Comparison of ENCODE assay signal across 1 cellular context in the genomic region with DNA sequence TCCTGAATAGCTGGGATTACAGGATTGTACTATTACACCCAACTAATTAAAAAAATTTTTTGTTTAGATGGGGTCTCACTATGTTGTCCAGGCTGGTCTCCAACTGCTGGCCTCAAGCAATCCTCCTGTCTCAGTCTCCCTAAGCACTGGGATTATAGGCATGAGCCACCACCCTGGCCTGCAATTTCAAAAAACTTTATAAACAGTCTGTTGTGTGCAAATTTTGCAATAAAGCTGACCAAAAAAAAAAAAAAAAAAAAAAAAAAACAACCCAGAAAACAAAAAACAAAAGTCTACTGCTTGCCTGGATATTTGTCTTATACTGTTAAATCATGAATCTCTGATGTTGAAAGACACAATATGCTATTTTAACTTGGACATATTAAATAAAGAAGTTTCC.
TF ChIP-seq lines count a peak whose summit lies in the region.

No MANE protein-coding gene starts in this region.

TF ChIP-seq in GM23338, 12 proteins besides CTCF, POLR2A, EP300 and RAD21:
- no peak for TF ChIP-seq EZH2 (IDR thresholded peaks at IDR 0.05; ENCODE audit: low read depth, unreplicated experiment)
- TF ChIP-seq ZNF331 (CRISPR knock-in tag; IDR thresholded peaks at IDR 0.05; ENCODE audit: low read depth), result no peak
- TF ChIP-seq, protein P1, sequence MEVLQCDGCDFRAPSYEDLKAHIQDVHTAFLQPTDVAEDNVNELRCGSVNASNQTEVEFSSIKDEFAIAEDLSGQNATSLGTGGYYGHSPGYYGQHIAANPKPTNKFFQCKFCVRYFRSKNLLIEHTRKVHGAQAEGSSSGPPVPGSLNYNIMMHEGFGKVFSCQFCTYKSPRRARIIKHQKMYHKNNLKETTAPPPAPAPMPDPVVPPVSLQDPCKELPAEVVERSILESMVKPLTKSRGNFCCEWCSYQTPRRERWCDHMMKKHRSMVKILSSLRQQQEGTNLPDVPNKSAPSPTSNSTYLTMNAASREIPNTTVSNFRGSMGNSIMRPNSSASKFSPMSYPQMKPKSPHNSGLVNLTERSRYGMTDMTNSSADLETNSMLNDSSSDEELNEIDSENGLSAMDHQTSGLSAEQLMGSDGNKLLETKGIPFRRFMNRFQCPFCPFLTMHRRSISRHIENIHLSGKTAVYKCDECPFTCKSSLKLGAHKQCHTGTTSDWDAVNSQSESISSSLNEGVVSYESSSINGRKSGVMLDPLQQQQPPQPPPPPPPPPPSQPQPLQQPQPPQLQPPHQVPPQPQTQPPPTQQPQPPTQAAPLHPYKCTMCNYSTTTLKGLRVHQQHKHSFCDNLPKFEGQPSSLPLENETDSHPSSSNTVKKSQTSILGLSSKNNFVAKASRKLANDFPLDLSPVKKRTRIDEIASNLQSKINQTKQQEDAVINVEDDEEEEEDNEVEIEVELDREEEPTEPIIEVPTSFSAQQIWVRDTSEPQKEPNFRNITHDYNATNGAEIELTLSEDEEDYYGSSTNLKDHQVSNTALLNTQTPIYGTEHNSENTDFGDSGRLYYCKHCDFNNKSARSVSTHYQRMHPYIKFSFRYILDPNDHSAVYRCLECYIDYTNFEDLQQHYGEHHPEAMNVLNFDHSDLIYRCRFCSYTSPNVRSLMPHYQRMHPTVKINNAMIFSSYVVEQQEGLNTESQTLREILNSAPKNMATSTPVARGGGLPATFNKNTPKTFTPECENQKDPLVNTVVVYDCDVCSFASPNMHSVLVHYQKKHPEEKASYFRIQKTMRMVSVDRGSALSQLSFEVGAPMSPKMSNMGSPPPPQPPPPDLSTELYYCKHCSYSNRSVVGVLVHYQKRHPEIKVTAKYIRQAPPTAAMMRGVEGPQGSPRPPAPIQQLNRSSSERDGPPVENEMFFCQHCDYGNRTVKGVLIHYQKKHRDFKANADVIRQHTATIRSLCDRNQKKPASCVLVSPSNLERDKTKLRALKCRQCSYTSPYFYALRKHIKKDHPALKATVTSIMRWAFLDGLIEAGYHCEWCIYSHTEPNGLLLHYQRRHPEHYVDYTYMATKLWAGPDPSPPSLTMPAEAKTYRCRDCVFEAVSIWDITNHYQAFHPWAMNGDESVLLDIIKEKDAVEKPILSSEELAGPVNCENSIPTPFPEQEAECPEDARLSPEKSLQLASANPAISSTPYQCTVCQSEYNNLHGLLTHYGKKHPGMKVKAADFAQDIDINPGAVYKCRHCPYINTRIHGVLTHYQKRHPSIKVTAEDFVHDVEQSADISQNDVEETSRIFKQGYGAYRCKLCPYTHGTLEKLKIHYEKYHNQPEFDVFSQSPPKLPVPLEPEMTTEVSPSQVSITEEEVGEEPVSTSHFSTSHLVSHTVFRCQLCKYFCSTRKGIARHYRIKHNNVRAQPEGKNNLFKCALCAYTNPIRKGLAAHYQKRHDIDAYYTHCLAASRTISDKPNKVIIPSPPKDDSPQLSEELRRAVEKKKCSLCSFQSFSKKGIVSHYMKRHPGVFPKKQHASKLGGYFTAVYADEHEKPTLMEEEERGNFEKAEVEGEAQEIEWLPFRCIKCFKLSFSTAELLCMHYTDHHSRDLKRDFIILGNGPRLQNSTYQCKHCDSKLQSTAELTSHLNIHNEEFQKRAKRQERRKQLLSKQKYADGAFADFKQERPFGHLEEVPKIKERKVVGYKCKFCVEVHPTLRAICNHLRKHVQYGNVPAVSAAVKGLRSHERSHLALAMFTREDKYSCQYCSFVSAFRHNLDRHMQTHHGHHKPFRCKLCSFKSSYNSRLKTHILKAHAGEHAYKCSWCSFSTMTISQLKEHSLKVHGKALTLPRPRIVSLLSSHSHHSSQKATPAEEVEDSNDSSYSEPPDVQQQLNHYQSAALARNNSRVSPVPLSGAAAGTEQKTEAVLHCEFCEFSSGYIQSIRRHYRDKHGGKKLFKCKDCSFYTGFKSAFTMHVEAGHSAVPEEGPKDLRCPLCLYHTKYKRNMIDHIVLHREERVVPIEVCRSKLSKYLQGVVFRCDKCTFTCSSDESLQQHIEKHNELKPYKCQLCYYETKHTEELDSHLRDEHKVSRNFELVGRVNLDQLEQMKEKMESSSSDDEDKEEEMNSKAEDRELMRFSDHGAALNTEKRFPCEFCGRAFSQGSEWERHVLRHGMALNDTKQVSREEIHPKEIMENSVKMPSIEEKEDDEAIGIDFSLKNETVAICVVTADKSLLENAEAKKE (CRISPR knock-in tag; IDR thresholded peaks at IDR 0.05), result no peak
- TF ChIP-seq JUNB (IDR thresholded peaks at IDR 0.05; ENCODE audit: unreplicated experiment), result no peak
- no peak for TF ChIP-seq CREB1 (CRISPR knock-in tag; IDR thresholded peaks at IDR 0.05; ENCODE audit: low read depth)
